21 cellular contexts compared by ENCODE assay signal in the genomic region with DNA sequence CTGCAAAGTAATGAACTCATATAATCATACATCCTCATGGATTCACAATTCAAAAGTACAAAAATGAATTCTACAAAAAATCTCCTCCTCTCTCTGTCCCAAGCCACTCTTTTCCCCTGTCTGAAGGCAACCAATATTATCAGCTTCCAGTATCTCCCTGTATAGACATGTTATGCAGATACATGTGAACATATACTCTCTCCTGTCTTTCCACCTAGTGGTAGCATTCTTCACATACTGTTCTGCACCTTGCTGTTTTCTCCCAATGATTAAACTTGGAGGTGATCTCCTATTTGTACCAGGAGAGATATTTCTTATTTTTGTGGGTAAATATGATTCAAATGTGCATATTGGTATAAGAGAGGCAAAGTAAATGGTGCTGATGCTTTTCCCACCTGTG.
"Had no signal": no experiment of that assay in that cellular context is flagged by ENCODE, and none has a peak within 500 bp of the region (broad histone marks: within the 10 kb centered on the region; RNA-seq: fewer than 3 reads in every experiment).

No MANE protein-coding gene starts in this region.

- H3K27me3 Mint-ChIP-seq: activated CD8-positive, alpha-beta T cell treated with anti-CD3 and anti-CD28 coated beads for 36 hours; activated naive CD4-positive, alpha-beta T cell treated with anti-CD3 and anti-CD28 coated beads, Interleukin-2, amount 10 ng/mL, durations not matched to agents 7 days and 5 days; activated naive CD8-positive, alpha-beta T cell treated with anti-CD3 and anti-CD28 coated beads for 36 hours had no signal

- H3K9me3 Mint-ChIP-seq: activated CD8-positive, alpha-beta T cell treated with anti-CD3 and anti-CD28 coated beads for 36 hours; activated naive CD4-positive, alpha-beta T cell treated with anti-CD3 and anti-CD28 coated beads, Interleukin-2, amount 10 ng/mL, durations not matched to agents 7 days and 5 days; activated naive CD8-positive, alpha-beta T cell treated with anti-CD3 and anti-CD28 coated beads for 36 hours; activated T-helper 2 cell treated with anti-CD3 and anti-CD28 coated beads, Interferon-gamma antibody, Interleukin-2, Interleukin-4, amounts not matched to agents 10 μg/mL and 5 μg/mL and 100 μg/mL, durations not matched to agents 14 hours and 24 hours and 36 hours had no signal

- H3K4me1 Mint-ChIP-seq: activated CD4-positive, alpha-beta T cell treated with anti-CD3 and anti-CD28 coated beads for 36 hours; activated naive CD4-positive, alpha-beta T cell treated with anti-CD3 and anti-CD28 coated beads, Interleukin-2, amount 10 ng/mL, durations not matched to agents 7 days and 5 days; activated naive CD8-positive, alpha-beta T cell treated with anti-CD3 and anti-CD28 coated beads for 36 hours had no signal

- H3K4me3 Mint-ChIP-seq: activated CD4-positive, alpha-beta T cell treated with anti-CD3 and anti-CD28 coated beads for 36 hours; activated CD8-positive, alpha-beta T cell treated with anti-CD3 and anti-CD28 coated beads for 36 hours; activated naive CD4-positive, alpha-beta T cell treated with anti-CD3 and anti-CD28 coated beads, Interleukin-2, amount 10 ng/mL, durations not matched to agents 7 days and 5 days; activated naive CD8-positive, alpha-beta T cell treated with anti-CD3 and anti-CD28 coated beads for 36 hours; activated T-cell treated with anti-CD3 and anti-CD28 coated beads, Interleukin-2, amount 50 U/mL, for 72 hours had no signal

- H3K4me1 ChIP-seq: Peyer's patch had no signal

- H3K27ac Mint-ChIP-seq: activated CD4-positive, alpha-beta T cell treated with anti-CD3 and anti-CD28 coated beads for 36 hours; activated CD8-positive, alpha-beta T cell treated with anti-CD3 and anti-CD28 coated beads for 36 hours; activated naive CD4-positive, alpha-beta T cell treated with anti-CD3 and anti-CD28 coated beads, Interleukin-2, amount 10 ng/mL, durations not matched to agents 7 days and 5 days; activated naive CD8-positive, alpha-beta T cell treated with anti-CD3 and anti-CD28 coated beads for 36 hours; activated T-cell treated with anti-CD3 and anti-CD28 coated beads, Interleukin-2, amount 50 U/mL, for 72 hours; activated T-helper 2 cell treated with anti-CD3 and anti-CD28 coated beads, Interferon-gamma antibody, Interleukin-2, Interleukin-4, amounts not matched to agents 10 μg/mL and 5 μg/mL and 100 μg/mL, durations not matched to agents 14 hours and 24 hours and 36 hours had no signal

- H3K36me3 Mint-ChIP-seq: activated naive CD4-positive, alpha-beta T cell treated with anti-CD3 and anti-CD28 coated beads, Interleukin-2, amount 10 ng/mL, durations not matched to agents 7 days and 5 days; activated naive CD8-positive, alpha-beta T cell treated with anti-CD3 and anti-CD28 coated beads for 36 hours had no signal

- DNase-seq: activated CD4-positive, alpha-beta T cell treated with anti-CD3 and anti-CD28 coated beads for 36 hours; activated CD8-positive, alpha-beta memory T cell treated with anti-CD3 and anti-CD28 coated beads, Interleukin-2, amount 50 U/mL, for 4 hours; activated CD8-positive, alpha-beta T cell treated with anti-CD3 and anti-CD28 coated beads for 36 hours; activated gamma-delta T cell treated with Interleukin-2 at 50 U/mL for 16 hours; activated naive CD4-positive, alpha-beta T cell treated with anti-CD3 and anti-CD28 coated beads, Interleukin-2, amount 10 ng/mL, durations not matched to agents 7 days and 5 days; activated naive CD8-positive, alpha-beta T cell treated with anti-CD3 and anti-CD28 coated beads for 36 hours; activated T-cell treated with anti-CD3 and anti-CD28 coated beads, Interleukin-2, amount 50 U/mL, for 72 hours; brain microvascular endothelial cell; cerebellar nuclear complex; NCI-H1092; NCI-H1417; NCI-H1930; NCI-H345; NCI-H510A; NCI-H526 treated with DMSO at 0.1 percent for 48 hours; Peyer's patch; SHP77; T-helper 2 cell; T1000 had no signal

- ATAC-seq: activated CD4-positive, alpha-beta T cell treated with anti-CD3 and anti-CD28 coated beads for 36 hours; activated CD8-positive, alpha-beta T cell treated with anti-CD3 and anti-CD28 coated beads for 36 hours; activated T-cell treated with anti-CD3 and anti-CD28 coated beads, Interleukin-2, amount 50 U/mL, for 72 hours had no signal

- H3K27me3 ChIP-seq: brain microvascular endothelial cell, Peyer's patch had no signal

- H3K27ac ChIP-seq: brain microvascular endothelial cell, Peyer's patch, RWPE1 had no signal
